Comparison of ENCODE assay signal across 35 cellular contexts in genomic region chr11:36141595-36141994, GRCh38.
DNase-seq lines count a peak whose midpoint lies in the region; ATAC-seq, FAIRE-seq and TF ChIP-seq lines count a peak whose summit lies in the region.
"Had no signal": no experiment of that assay in that cellular context is flagged by ENCODE, and none has a peak within 500 bp of the region (broad histone marks: within the 10 kb centered on the region; RNA-seq: fewer than 3 reads in every experiment).

No MANE protein-coding gene starts in this region.

- no peak overlapping the region for H3K27ac ChIP-seq in HepG2 (ENCODE audit: extremely low read length, insufficient read depth, low read length)
- no peak overlapping the region for H3K27ac ChIP-seq in right lobe of liver
- H3K27ac ChIP-seq in aorta (ENCODE audit: low read depth in 1 of 2, low read length in 2 of 2), result no peak overlapping the region
- H3K27ac ChIP-seq: adrenal gland, body of pancreas, esophagus squamous epithelium, foreskin keratinocyte, heart right ventricle, lower lobe of right lung, ovary, PC-9 had no signal

- no peak for DNase-seq in HepG2 (ENCODE audit: low spot score)
- DNase-seq in right lobe of liver, result no peak
- peak; percentile 29 for DNase-seq in NCI-H2029 treated with DMSO at 0.1 percent for 48 hours (lab: John Stamatoyannopoulos, UW)
- no peak for DNase-seq in aorta
- no peak for DNase-seq in foreskin melanocyte
- no peak for DNase-seq in T-helper 2 cell treated with Interferon-gamma antibody and Interleukin-4, amounts not matched to agents 5 μg/mL and 100 μg/mL, for 36 hours (ENCODE audit: low spot score)
- DNase-seq: activated CD4-positive, alpha-beta memory T cell treated with anti-CD3 and anti-CD28 coated beads for 36 hours; activated CD4-positive, CD25-positive, alpha-beta regulatory T cell treated with anti-CD3 and anti-CD28 coated beads, Interleukin-2, amount 50 U/mL, for 72 hours; activated CD8-positive, alpha-beta memory T cell treated with anti-CD3 and anti-CD28 coated beads, Interleukin-2, amount 50 U/mL, for 48 hours; activated naive CD4-positive, alpha-beta T cell treated with anti-CD3 and anti-CD28 coated beads for 36 hours; adrenal gland; body of pancreas; dermis blood vessel endothelial cell; DMS 273 treated with DMSO at 0.1 percent for 48 hours; esophagus squamous epithelium; foreskin keratinocyte; heart right ventricle; kidney glomerular epithelial cell; lower lobe of right lung; NCI-H2081 treated with DMSO at 0.1 percent for 48 hours; ovary; PC-9; retina; SK-N-SH; small intestine; stimulated activated naive B cell treated with anti-CD40 and anti-IgM and Interleukin-4, amounts not matched to agents 10 μg/mL and 1 μg/mL and 100 μg/mL, for 72 hours; substantia nigra had no signal

- H3K27me3 ChIP-seq in HepG2 (ENCODE audit: control insufficient read depth in 1 of 2, insufficient read depth in 2 of 2, low read length in 2 of 2) (no peaks in the 10 kb centered on the region), right lobe of liver (no peaks in the 10 kb centered on the region), aorta (ENCODE audit: control insufficient read depth in 1 of 2, insufficient read depth in 2 of 2, low read length in 1 of 2) (no peaks in the 10 kb centered on the region)
- H3K27me3 ChIP-seq: adrenal gland, body of pancreas, esophagus squamous epithelium, foreskin keratinocyte, ovary had no signal

- intact Hi-C loops in HepG2 (cut with micrococcal nuclease; ENCODE audit: unreplicated experiment) (no loop called here), right lobe of liver (cut with DNase I) (no loop called here), aorta (cut with DNase I) (no loop called here)

- TF ChIP-seq CTCF in HepG2 (CRISPR knock-in tag; IDR thresholded peaks at IDR 0.05) (no peak), right lobe of liver (IDR thresholded peaks at IDR 0.05) (no peak), brain (conservative IDR thresholded peaks at IDR 0.05) (no peak)

- TF ChIP-seq POLR2A in HepG2 (IDR thresholded peaks at IDR 0.05; ENCODE audit: insufficient read depth in 1 of 2, low read depth in 2 of 2, low read length in 2 of 2) (no peak), right lobe of liver (IDR thresholded peaks at IDR 0.05) (no peak)

- no peak for FAIRE-seq in HepG2 (lab: Jason Lieb, UNC)
- FAIRE-seq: GM12891, small intestine, TTC549 had no signal

- H4K20me1 ChIP-seq in HepG2 (ENCODE audit: insufficient read depth, low read length), result no peaks in the 10 kb centered on the region

- no peak overlapping the region for H3K9ac ChIP-seq in HepG2 (ENCODE audit: insufficient read depth, low read depth, low read length)
- H3K9ac ChIP-seq: SK-N-SH had no signal

- H3K9me3 Mint-ChIP-seq in brain, result peaks cover 0 to 5% (median 0%) of the 10 kb centered on the region in 5 experiments
- H3K9me3 Mint-ChIP-seq in T-helper 2 cell treated with Interferon-gamma antibody and Interleukin-4, amounts not matched to agents 5 μg/mL and 100 μg/mL, for 36 hours, result no peaks in the 10 kb centered on the region
- H3K9me3 Mint-ChIP-seq: activated CD4-positive, alpha-beta memory T cell treated with anti-CD3 and anti-CD28 coated beads for 36 hours; activated naive CD4-positive, alpha-beta T cell treated with anti-CD3 and anti-CD28 coated beads for 36 hours; activated T-helper 1 cell treated with anti-CD3 and anti-CD28 coated beads, Interleukin-12 subunit alpha, Interleukin-12 subunit beta, Interleukin-2, Interleukin-4 antibody, amounts not matched to agents 30 ng/mL and 10 ng/mL and 1 ng/mL, durations not matched to agents 14 hours and 24 hours and 36 hours; stimulated activated naive B cell treated with anti-CD40 and anti-IgM and Interleukin-4, amounts not matched to agents 10 μg/mL and 1 μg/mL and 100 μg/mL, for 72 hours; type B pancreatic cell had no signal

- no peak overlapping the region for H2AFZ ChIP-seq in HepG2 (ENCODE audit: low read length)
- H2AFZ ChIP-seq: PC-9 had no signal

- peak overlapping the region in 1 of 5 experiments; percentile 17 for H3K4me3 Mint-ChIP-seq in brain
- no peak overlapping the region for H3K4me3 Mint-ChIP-seq in T-helper 2 cell treated with Interferon-gamma antibody and Interleukin-4, amounts not matched to agents 5 μg/mL and 100 μg/mL, for 36 hours
- H3K4me3 Mint-ChIP-seq: activated CD4-positive, alpha-beta memory T cell treated with anti-CD3 and anti-CD28 coated beads for 36 hours; activated naive CD4-positive, alpha-beta T cell treated with anti-CD3 and anti-CD28 coated beads for 36 hours; activated T-helper 1 cell treated with anti-CD3 and anti-CD28 coated beads, Interleukin-12 subunit alpha, Interleukin-12 subunit beta, Interleukin-2, Interleukin-4 antibody, amounts not matched to agents 30 ng/mL and 10 ng/mL and 1 ng/mL, durations not matched to agents 14 hours and 24 hours and 36 hours; B cell; stimulated activated naive B cell treated with anti-CD40 and anti-IgM and Interleukin-4, amounts not matched to agents 10 μg/mL and 1 μg/mL and 100 μg/mL, for 72 hours had no signal

- no peaks in the 10 kb centered on the region for H3K36me3 ChIP-seq in HepG2 (replicated peaks in 1 of 2; ENCODE audit: control insufficient read depth in 1 of 2, insufficient read depth in 2 of 2, low read length in 2 of 2)
- no peaks in the 10 kb centered on the region for H3K36me3 ChIP-seq in right lobe of liver
- no peaks in the 10 kb centered on the region for H3K36me3 ChIP-seq in aorta (ENCODE audit: control insufficient read depth in 1 of 2, insufficient read depth in 2 of 2, low read length in 1 of 2)
- H3K36me3 ChIP-seq: adrenal gland, esophagus squamous epithelium, heart right ventricle, lower lobe of right lung, ovary had no signal

- CTCF ChIA-PET in HepG2 (lab: Yijun Ruan, JAX; ENCODE audit: low intra/inter-chr PET ratio, low total read pairs), result no interaction called here

- in situ Hi-C loops in HepG2 (cut with HindIII; ENCODE audit: extremely low pct_ligation_motif_present, low pct_unique_long_range_greater_than_20kb), result no loop called here

- H3K4me3 ChIP-seq in HepG2 (replicated peaks in 1 of 3; ENCODE audit: insufficient read depth in 1 of 3, low read depth in 2 of 3, low read length in 3 of 3) (no peak overlapping the region), right lobe of liver (no peak overlapping the region), aorta (ENCODE audit: low read length in 2 of 2) (no peak overlapping the region)
- H3K4me3 ChIP-seq: adrenal gland, body of pancreas, esophagus squamous epithelium, heart right ventricle, lower lobe of right lung, ovary, PC-9 had no signal

- no TSS peak for BruUV-seq in HepG2 (replicated peaks; lab: Mats Ljungman, UMichigan)

- no peak for TF ChIP-seq EP300 in HepG2 (IDR thresholded peaks at IDR 0.05; ENCODE audit: low read depth in 2 of 2, low read length in 2 of 2)
- TF ChIP-seq EP300 in HepG2 (CRISPR knock-in tag; IDR thresholded peaks at IDR 0.05; ENCODE audit: borderline replicate concordance), result no peak

- ATAC-seq in HepG2, result no peak
- no peak for ATAC-seq in right lobe of liver
- peak; percentile 41 for ATAC-seq in aorta (ENCODE audit: low FRiP score)
- ATAC-seq in GM21447 (IDR thresholded peaks at IDR 0.05; ENCODE audit: unreplicated experiment), result no peak
- ATAC-seq: body of pancreas; foreskin keratinocyte; heart right ventricle; lower lobe of right lung; Right ventricle myocardium inferior; stimulated activated naive B cell treated with anti-CD40 and anti-IgM and Interleukin-4, amounts not matched to agents 10 μg/mL and 1 μg/mL and 100 μg/mL, for 72 hours had no signal

- TF ChIP-seq RAD21 in HepG2 (CRISPR knock-in tag; IDR thresholded peaks at IDR 0.05), result no peak

- WGBS in HepG2 (ENCODE audit: low lambda C conversion rate), result 2% methylated on average over 5 of the region's 5 CpGs
- WGBS in right lobe of liver (ENCODE audit: insufficient coverage, low coverage, low lambda C conversion rate, missing lambda C conversion rate), result 57% methylated on average over 4 of the region's 5 CpGs
- 77 to 78% methylated on average over 5 of the region's 5 CpGs for WGBS in aorta, 2 donors

- no peaks in the 10 kb centered on the region for H3K4me1 ChIP-seq in HepG2 (ENCODE audit: insufficient read depth, low read length)
- H3K4me1 ChIP-seq in right lobe of liver, result no peaks in the 10 kb centered on the region
- no peaks in the 10 kb centered on the region for H3K4me1 ChIP-seq in aorta (ENCODE audit: control insufficient read depth in 1 of 2, insufficient read depth in 2 of 2, low read length in 2 of 2)
- H3K4me1 ChIP-seq: adrenal gland, body of pancreas, esophagus squamous epithelium, heart right ventricle, lower lobe of right lung had no signal

- no peaks in the 10 kb centered on the region for H3K79me2 ChIP-seq in HepG2 (ENCODE audit: insufficient read depth, low read length)

- peaks cover 21% of the 10 kb centered on the region for H3K36me3 Mint-ChIP-seq in brain
- no peaks in the 10 kb centered on the region for H3K36me3 Mint-ChIP-seq in T-helper 2 cell treated with Interferon-gamma antibody and Interleukin-4, amounts not matched to agents 5 μg/mL and 100 μg/mL, for 36 hours (ENCODE audit: low read depth)
- H3K36me3 Mint-ChIP-seq: activated CD4-positive, alpha-beta memory T cell treated with anti-CD3 and anti-CD28 coated beads for 36 hours; stimulated activated naive B cell treated with anti-CD40 and anti-IgM and Interleukin-4, amounts not matched to agents 10 μg/mL and 1 μg/mL and 100 μg/mL, for 72 hours had no signal

- peaks cover 40% of the 10 kb centered on the region for H3K4me1 Mint-ChIP-seq in brain
- no peaks in the 10 kb centered on the region for H3K4me1 Mint-ChIP-seq in T-helper 2 cell treated with Interferon-gamma antibody and Interleukin-4, amounts not matched to agents 5 μg/mL and 100 μg/mL, for 36 hours (ENCODE audit: low read depth)
- H3K4me1 Mint-ChIP-seq: B cell; stimulated activated naive B cell treated with anti-CD40 and anti-IgM and Interleukin-4, amounts not matched to agents 10 μg/mL and 1 μg/mL and 100 μg/mL, for 72 hours had no signal

- no peak overlapping the region for H3K4me2 ChIP-seq in HepG2 (ENCODE audit: low read depth, low read length)
- H3K4me2 ChIP-seq: PC-9, SK-N-SH had no signal

- H3K9me3 ChIP-seq in HepG2 (ENCODE audit: low read length), result no peaks in the 10 kb centered on the region
- no peaks in the 10 kb centered on the region for H3K9me3 ChIP-seq in right lobe of liver
- no peaks in the 10 kb centered on the region for H3K9me3 ChIP-seq in aorta (ENCODE audit: control insufficient read depth, low read length)
- H3K9me3 ChIP-seq: adrenal gland, body of pancreas, esophagus squamous epithelium, heart right ventricle, lower lobe of right lung, ovary, SK-N-SH had no signal

- H3K27ac Mint-ChIP-seq in brain, result peak overlapping the region in 4 of 5 experiments; percentile 4 to 70 (median 27)
- H3K27ac Mint-ChIP-seq in T-helper 2 cell treated with Interferon-gamma antibody and Interleukin-4, amounts not matched to agents 5 μg/mL and 100 μg/mL, for 36 hours, result no peak overlapping the region
- H3K27ac Mint-ChIP-seq: activated CD4-positive, alpha-beta memory T cell treated with anti-CD3 and anti-CD28 coated beads for 36 hours; activated naive CD4-positive, alpha-beta T cell treated with anti-CD3 and anti-CD28 coated beads for 36 hours; activated T-helper 1 cell treated with anti-CD3 and anti-CD28 coated beads, Interleukin-12 subunit alpha, Interleukin-12 subunit beta, Interleukin-2, Interleukin-4 antibody, amounts not matched to agents 30 ng/mL and 10 ng/mL and 1 ng/mL, durations not matched to agents 14 hours and 24 hours and 36 hours; B cell; stimulated activated naive B cell treated with anti-CD40 and anti-IgM and Interleukin-4, amounts not matched to agents 10 μg/mL and 1 μg/mL and 100 μg/mL, for 72 hours; type B pancreatic cell had no signal

- POLR2A ChIA-PET in HepG2 (lab: Yijun Ruan, JAX), result no interaction called here

- H3K27me3 Mint-ChIP-seq in brain, result peaks cover 5% of the 10 kb centered on the region
- H3K27me3 Mint-ChIP-seq in T-helper 2 cell treated with Interferon-gamma antibody and Interleukin-4, amounts not matched to agents 5 μg/mL and 100 μg/mL, for 36 hours (ENCODE audit: low read depth), result no peaks in the 10 kb centered on the region
- H3K27me3 Mint-ChIP-seq: type B pancreatic cell had no signal
